2 cellular contexts compared by ENCODE assay signal in the genomic region with DNA sequence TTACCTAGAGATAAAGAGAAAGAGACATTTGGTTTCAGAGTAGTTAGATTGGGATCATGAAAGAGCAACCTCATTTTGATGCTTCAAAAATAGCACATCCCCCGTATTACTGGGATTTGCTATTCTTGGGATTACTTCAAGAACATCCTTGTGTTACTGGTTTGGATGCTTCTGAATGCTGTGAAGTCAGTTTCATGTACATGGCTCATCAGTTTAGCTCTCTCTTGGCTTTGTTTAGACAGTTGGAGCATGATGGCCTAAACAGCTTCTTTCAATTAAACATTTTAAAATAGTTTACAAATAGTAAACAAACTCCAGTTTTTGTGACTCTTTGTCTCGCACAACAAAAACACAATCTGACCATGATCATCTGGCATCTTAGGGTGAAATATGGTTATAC.
TF ChIP-seq lines count a peak whose summit lies in the region.

No MANE protein-coding gene starts in this region.

TF ChIP-seq in K562, 482 proteins besides CTCF, POLR2A, EP300 and RAD21:
- TF ChIP-seq MCM5 (IDR thresholded peaks at IDR 0.05; ENCODE audit: low read depth) = no peak
- TF ChIP-seq, protein P1, sequence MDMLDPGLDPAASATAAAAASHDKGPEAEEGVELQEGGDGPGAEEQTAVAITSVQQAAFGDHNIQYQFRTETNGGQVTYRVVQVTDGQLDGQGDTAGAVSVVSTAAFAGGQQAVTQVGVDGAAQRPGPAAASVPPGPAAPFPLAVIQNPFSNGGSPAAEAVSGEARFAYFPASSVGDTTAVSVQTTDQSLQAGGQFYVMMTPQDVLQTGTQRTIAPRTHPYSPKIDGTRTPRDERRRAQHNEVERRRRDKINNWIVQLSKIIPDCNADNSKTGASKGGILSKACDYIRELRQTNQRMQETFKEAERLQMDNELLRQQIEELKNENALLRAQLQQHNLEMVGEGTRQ (CRISPR knock-in tag; IDR thresholded peaks at IDR 0.05) = no peak
- no peak for TF ChIP-seq ILF3 (IDR thresholded peaks at IDR 0.05; ENCODE audit: borderline replicate concordance)
- no peak for TF ChIP-seq ZNF212 (CRISPR knock-in tag; IDR thresholded peaks at IDR 0.05)
- TF ChIP-seq, protein P2, sequence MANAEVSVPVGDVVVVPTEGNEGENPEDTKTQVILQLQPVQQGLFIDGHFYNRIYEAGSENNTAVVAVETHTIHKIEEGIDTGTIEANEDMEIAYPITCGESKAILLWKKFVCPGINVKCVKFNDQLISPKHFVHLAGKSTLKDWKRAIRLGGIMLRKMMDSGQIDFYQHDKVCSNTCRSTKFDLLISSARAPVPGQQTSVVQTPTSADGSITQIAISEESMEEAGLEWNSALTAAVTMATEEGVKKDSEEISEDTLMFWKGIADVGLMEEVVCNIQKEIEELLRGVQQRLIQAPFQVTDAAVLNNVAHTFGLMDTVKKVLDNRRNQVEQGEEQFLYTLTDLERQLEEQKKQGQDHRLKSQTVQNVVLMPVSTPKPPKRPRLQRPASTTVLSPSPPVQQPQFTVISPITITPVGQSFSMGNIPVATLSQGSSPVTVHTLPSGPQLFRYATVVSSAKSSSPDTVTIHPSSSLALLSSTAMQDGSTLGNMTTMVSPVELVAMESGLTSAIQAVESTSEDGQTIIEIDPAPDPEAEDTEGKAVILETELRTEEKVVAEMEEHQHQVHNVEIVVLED (CRISPR knock-in tag; IDR thresholded peaks at IDR 0.05) = no peak
- no peak for TF ChIP-seq SP2 (IDR thresholded peaks at IDR 0.05; ENCODE audit: extremely low read depth, low read depth, low read length, poor library complexity, severe bottlenecking)
- no peak for TF ChIP-seq TCF7L2 (IDR thresholded peaks at IDR 0.05; ENCODE audit: low read depth, low read length)
- TF ChIP-seq ZNF785 (CRISPR knock-in tag; IDR thresholded peaks at IDR 0.05) = no peak
- TF ChIP-seq HDGF (IDR thresholded peaks at IDR 0.05) = no peak
- TF ChIP-seq LARP7 (IDR thresholded peaks at IDR 0.05) = no peak
- TF ChIP-seq HMG20A (CRISPR knock-in tag; conservative IDR thresholded peaks at IDR 0.05) = no peak
TF ChIP-seq in K562: peak in this region for 0.

TF ChIP-seq in SK-N-SH, 30 proteins besides CTCF, POLR2A, EP300 and RAD21:
- TF ChIP-seq, protein P3, sequence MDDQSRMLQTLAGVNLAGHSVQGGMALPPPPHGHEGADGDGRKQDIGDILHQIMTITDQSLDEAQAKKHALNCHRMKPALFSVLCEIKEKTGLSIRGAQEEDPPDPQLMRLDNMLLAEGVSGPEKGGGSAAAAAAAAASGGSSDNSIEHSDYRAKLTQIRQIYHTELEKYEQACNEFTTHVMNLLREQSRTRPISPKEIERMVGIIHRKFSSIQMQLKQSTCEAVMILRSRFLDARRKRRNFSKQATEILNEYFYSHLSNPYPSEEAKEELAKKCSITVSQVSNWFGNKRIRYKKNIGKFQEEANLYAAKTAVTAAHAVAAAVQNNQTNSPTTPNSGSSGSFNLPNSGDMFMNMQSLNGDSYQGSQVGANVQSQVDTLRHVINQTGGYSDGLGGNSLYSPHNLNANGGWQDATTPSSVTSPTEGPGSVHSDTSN (IDR thresholded peaks at IDR 0.05) = no peak
- TF ChIP-seq, protein P1 (IDR thresholded peaks at IDR 0.05; ENCODE audit: borderline replicate concordance, low read depth, low read length) = no peak
- no peak for TF ChIP-seq GABPA (IDR thresholded peaks at IDR 0.05; ENCODE audit: low read depth)
- TF ChIP-seq, protein P4, sequence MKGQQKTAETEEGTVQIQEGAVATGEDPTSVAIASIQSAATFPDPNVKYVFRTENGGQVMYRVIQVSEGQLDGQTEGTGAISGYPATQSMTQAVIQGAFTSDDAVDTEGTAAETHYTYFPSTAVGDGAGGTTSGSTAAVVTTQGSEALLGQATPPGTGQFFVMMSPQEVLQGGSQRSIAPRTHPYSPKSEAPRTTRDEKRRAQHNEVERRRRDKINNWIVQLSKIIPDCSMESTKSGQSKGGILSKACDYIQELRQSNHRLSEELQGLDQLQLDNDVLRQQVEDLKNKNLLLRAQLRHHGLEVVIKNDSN (IDR thresholded peaks at IDR 0.05; ENCODE audit: borderline replicate concordance, low read depth) = no peak
